In the genomic region with DNA sequence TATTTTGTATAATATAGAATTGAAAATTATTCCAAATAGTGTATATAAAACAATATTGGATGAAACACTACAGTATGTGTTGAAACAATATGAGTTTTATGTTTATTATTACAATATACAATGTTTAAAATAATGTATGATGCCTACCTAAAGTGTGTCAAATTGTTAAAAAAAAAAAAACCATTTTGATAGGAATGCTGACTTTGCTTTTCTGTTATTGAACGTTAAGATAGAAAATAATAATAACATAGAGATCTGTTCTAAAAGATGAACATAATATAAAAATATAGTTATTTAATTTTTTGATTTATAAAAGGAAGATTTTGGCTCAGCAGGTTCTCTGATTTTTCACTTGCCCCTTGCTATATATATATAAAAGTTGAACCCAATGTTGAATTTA, we compare ENCODE assay signal across 18 cellular contexts.
DNase-seq lines count a peak whose midpoint lies in the region; ATAC-seq, FAIRE-seq and TF ChIP-seq lines count a peak whose summit lies in the region.
"Had no signal": no experiment of that assay in that cellular context is flagged by ENCODE, and none has a peak within 500 bp of the region (broad histone marks: within the 10 kb centered on the region; RNA-seq: fewer than 3 reads in every experiment).

No MANE protein-coding gene starts in this region.

- H3K4me3 ChIP-seq in IMR-90 (ENCODE audit: insufficient read depth, low read depth, low read length): no peak overlapping the region
- H3K4me3 ChIP-seq in H1 (ENCODE audit: extremely low read depth in 1 of 4, insufficient read depth in 2 of 4, low read depth in 3 of 4, low read length in 4 of 4): no peak overlapping the region
- no peak overlapping the region for H3K4me3 ChIP-seq in small intestine (ENCODE audit: low read depth in 1 of 2, low read length in 2 of 2)
- H3K4me3 ChIP-seq in mesenchymal stem cell (ENCODE audit: insufficient read depth in 1 of 2, low read depth in 1 of 2, low read length in 2 of 2): no peak overlapping the region
- H3K4me3 ChIP-seq: GM23248 had no signal

- TF ChIP-seq EP300 in H1 (IDR thresholded peaks at IDR 0.05; ENCODE audit: borderline replicate concordance in 1 of 2, low read depth in 2 of 2, low read length in 2 of 2): no peak

- in situ Hi-C loops in IMR-90 (cut with MboI; ENCODE audit: low sequenced_read_pairs): no loop called here

- H2BK12ac ChIP-seq in H1 (ENCODE audit: low read depth, low read length) (no peak overlapping the region), mesenchymal stem cell (ENCODE audit: low read length in 2 of 2) (no peak overlapping the region)

- no CpG with 5 or more reads among the region's 1 CpG for WGBS in IMR-90 (ENCODE audit: extremely low coverage in 2 of 2, insufficient read length in 1 of 2), 2 experiments
- WGBS in H1 (ENCODE audit: extremely low coverage in 1 of 2, insufficient coverage in 1 of 2, insufficient read length in 1 of 2, insufficient replicate concordance in 2 of 2, low coverage in 1 of 2, low lambda C conversion rate in 2 of 2, missing lambda C conversion rate in 1 of 2), 2 experiments: 91% methylated on average over 1 of the region's 1 CpG; no CpG with 5 or more reads in 1 of the 2 experiments
- WGBS in small intestine, 3 donors: 76 to 89% (median 79%) methylated on average over 1 of the region's 1 CpG
- WGBS in mesenchymal stem cell: no CpG with 5 or more reads among the region's 1 CpG

- dilution Hi-C loops in IMR-90 (cut with HindIII; ENCODE audit: low sequenced_read_pairs, unreplicated experiment): no loop called here

- ATAC-seq in IMR-90 (ENCODE audit: low read depth): no peak
- no peak for ATAC-seq in HG03108 (IDR thresholded peaks at IDR 0.05; ENCODE audit: unreplicated experiment)
- ATAC-seq: HCT116 had no signal

- intact Hi-C loops in IMR-90 (cut with micrococcal nuclease): no loop called here

- no peak overlapping the region for H3K14ac ChIP-seq in IMR-90 (replicated peaks; ENCODE audit: low read depth, low read length)
- H3K14ac ChIP-seq in H1 (ENCODE audit: insufficient read length): no peak overlapping the region
- H3K14ac ChIP-seq in mesenchymal stem cell (ENCODE audit: low read length in 2 of 2): no peak overlapping the region

- H2BK20ac ChIP-seq in IMR-90 (ENCODE audit: low read depth, low read length) (no peak overlapping the region), H1 (ENCODE audit: low read length) (no peak overlapping the region)

- H4K20me1 ChIP-seq in IMR-90 (ENCODE audit: insufficient read depth, low read length) (no peaks in the 10 kb centered on the region), H1 (replicated peaks in 1 of 2; ENCODE audit: control insufficient read depth in 1 of 2, insufficient read depth in 2 of 2, low read length in 2 of 2) (no peaks in the 10 kb centered on the region)

- H4K5ac ChIP-seq in IMR-90 (ENCODE audit: low read depth, low read length) (no peak overlapping the region), H1 (ENCODE audit: insufficient read length, low read depth, low read length) (no peak overlapping the region)

- POLR2A ChIA-PET in IMR-90 (lab: Charles Lee; ENCODE audit: unreplicated experiment) (no interaction called here), H1 (lab: Charles Lee; ENCODE audit: partially characterized antibody) (no interaction called here)

- H2BK15ac ChIP-seq in IMR-90 (ENCODE audit: low read depth, low read length) (no peak overlapping the region), H1 (ENCODE audit: low read length) (no peak overlapping the region), mesenchymal stem cell (ENCODE audit: low read depth, poor library complexity, severe bottlenecking) (no peak overlapping the region)

- TF ChIP-seq CTCF in IMR-90 (conservative IDR thresholded peaks at IDR 0.05; ENCODE audit: low read depth, low read length) (no peak), H1 (IDR thresholded peaks at IDR 0.05; ENCODE audit: control extremely low read depth in 1 of 3, insufficient read depth in 1 of 3, low read depth in 1 of 3, low read length in 3 of 3) (no peak)

- H2BK120ac ChIP-seq in IMR-90 (ENCODE audit: low read depth, low read length) (no peak overlapping the region), H1 (replicated peaks; ENCODE audit: low read depth, low read length) (no peak overlapping the region), mesenchymal stem cell (ENCODE audit: low read depth, low read length) (no peak overlapping the region)

- H4K91ac ChIP-seq in IMR-90 (ENCODE audit: insufficient read depth, low read depth, low read length) (no peak overlapping the region), H1 (replicated peaks; ENCODE audit: insufficient read length, low read length) (no peak overlapping the region), mesenchymal stem cell (ENCODE audit: low read length) (no peak overlapping the region)

- 0 out of 2 replicates have a peak, but pooled peaks cover 2% of the 10 kb centered on the region for H3K9me3 ChIP-seq in IMR-90 (ENCODE audit: control insufficient read depth, insufficient read depth, low read length)
- H3K9me3 ChIP-seq in H1 (ENCODE audit: insufficient read depth in 2 of 2, low read depth in 1 of 2, low read length in 1 of 2): no peaks in the 10 kb centered on the region
- no peaks in the 10 kb centered on the region for H3K9me3 ChIP-seq in small intestine (ENCODE audit: control insufficient read depth, low read depth)
- peaks cover 5% of the 10 kb centered on the region for H3K9me3 ChIP-seq in mesenchymal stem cell (ENCODE audit: control insufficient read depth, low read length)

- H2AK5ac ChIP-seq in IMR-90 (ENCODE audit: low read depth, low read length): no peak overlapping the region
- H2AK5ac ChIP-seq in H1 (ENCODE audit: low read depth, low read length): no peak overlapping the region
- no peak overlapping the region for H2AK5ac ChIP-seq in mesenchymal stem cell (ENCODE audit: low read length, severe bottlenecking)

- H3K56ac ChIP-seq in IMR-90 (ENCODE audit: extremely low read depth, insufficient read depth, low read length) (no peak overlapping the region), H1 (replicated peaks; ENCODE audit: insufficient read length, low read depth, low read length) (no peak overlapping the region)

- no peaks in the 10 kb centered on the region for H3K79me2 ChIP-seq in H1 (ENCODE audit: control insufficient read depth in 1 of 2, insufficient read depth in 2 of 2, low read length in 2 of 2)

- H3K36me3 ChIP-seq in IMR-90 (ENCODE audit: control insufficient read depth, insufficient read depth, low read length) (no peaks in the 10 kb centered on the region), H1 (ENCODE audit: control insufficient read depth in 2 of 4, insufficient read depth in 4 of 4, low read length in 3 of 4) (no peaks in the 10 kb centered on the region), small intestine (ENCODE audit: control insufficient read depth in 2 of 2, insufficient read depth in 2 of 2, low read length in 2 of 2) (no peaks in the 10 kb centered on the region), mesenchymal stem cell (ENCODE audit: control insufficient read depth in 1 of 2, insufficient read depth in 2 of 2, low read depth in 1 of 2, low read length in 2 of 2) (no peaks in the 10 kb centered on the region)

- no peak overlapping the region for H3K9ac ChIP-seq in IMR-90 (ENCODE audit: low read depth, low read length)
- no peak overlapping the region for H3K9ac ChIP-seq in H1 (replicated peaks in 1 of 4; ENCODE audit: extremely low read depth in 1 of 4, low read depth in 3 of 4, low read length in 3 of 4)
- no peak overlapping the region for H3K9ac ChIP-seq in mesenchymal stem cell (ENCODE audit: low read length)
- H3K9ac ChIP-seq: GM23248 had no signal

- peak; percentile 86 for FAIRE-seq in A204.1 (lab: Jason Lieb, UNC)
- no peak for FAIRE-seq in H1 (lab: Jason Lieb, UNC)
- peak; percentile 89 for FAIRE-seq in small intestine (lab: Jason Lieb, UNC)
- FAIRE-seq: GM12892 had no signal

- H2BK5ac ChIP-seq in IMR-90 (ENCODE audit: low read depth, low read length, poor library complexity, severe bottlenecking): no peak overlapping the region
- no peak overlapping the region for H2BK5ac ChIP-seq in H1 (ENCODE audit: low read depth, low read length)
- no peak overlapping the region for H2BK5ac ChIP-seq in mesenchymal stem cell (ENCODE audit: low read depth, low read length, poor library complexity, severe bottlenecking)

- H3K27me3 ChIP-seq in IMR-90 (ENCODE audit: control insufficient read depth, insufficient read depth, low read length) (no peaks in the 10 kb centered on the region), H1 (replicated peaks in 1 of 4; ENCODE audit: control insufficient read depth in 3 of 4, extremely low read depth in 1 of 4, insufficient read depth in 3 of 4, low read length in 3 of 4) (no peaks in the 10 kb centered on the region), small intestine (ENCODE audit: control insufficient read depth in 2 of 2, insufficient read depth in 2 of 2, low read length in 2 of 2) (no peaks in the 10 kb centered on the region), mesenchymal stem cell (ENCODE audit: control insufficient read depth in 1 of 2, insufficient read depth in 1 of 2, low read length in 2 of 2) (no peaks in the 10 kb centered on the region)

- BruUV-seq in IMR-90 (replicated peaks; lab: Mats Ljungman, UMichigan): no TSS peak

- TF ChIP-seq POLR2A in IMR-90 (IDR thresholded peaks at IDR 0.05; ENCODE audit: low read depth, low read length) (no peak), H1 (IDR thresholded peaks at IDR 0.05; ENCODE audit: control extremely low read depth in 1 of 2, low read depth in 2 of 2, low read length in 2 of 2) (no peak)

- CTCF ChIA-PET in IMR-90 (lab: Yijun Ruan, JAX): no interaction called here
- CTCF ChIA-PET in H1 (lab: Charles Lee; ENCODE audit: partially characterized antibody): no interaction called here

- H3K4me2 ChIP-seq in IMR-90 (ENCODE audit: low read depth, low read length) (no peak overlapping the region), H1 (ENCODE audit: insufficient read depth in 1 of 2, low read depth in 2 of 2, low read length in 2 of 2) (no peak overlapping the region), mesenchymal stem cell (ENCODE audit: low read length, poor library complexity, severe bottlenecking) (no peak overlapping the region)

- H3K4me1 ChIP-seq in IMR-90 (ENCODE audit: control insufficient read depth, insufficient read depth, low read length) (no peaks in the 10 kb centered on the region), H1 (replicated peaks in 1 of 4; ENCODE audit: control insufficient read depth in 3 of 4, insufficient read depth in 4 of 4, low read length in 3 of 4) (no peaks in the 10 kb centered on the region), small intestine (ENCODE audit: control insufficient read depth in 2 of 2, insufficient read depth in 1 of 2, low read depth in 1 of 2, low read length in 1 of 2) (no peaks in the 10 kb centered on the region), mesenchymal stem cell (ENCODE audit: control insufficient read depth, insufficient read depth, low read depth, low read length) (no peaks in the 10 kb centered on the region)

- H3K9me1 ChIP-seq in IMR-90 (ENCODE audit: insufficient read depth, low read length): no peaks in the 10 kb centered on the region

- no peak overlapping the region for H2AFZ ChIP-seq in IMR-90 (replicated peaks; ENCODE audit: low read length, poor library complexity)
- no peak overlapping the region for H2AFZ ChIP-seq in H1 (ENCODE audit: low read length)
- H2AFZ ChIP-seq in mesenchymal stem cell (ENCODE audit: low read depth, low read length): no peak overlapping the region
- H2AFZ ChIP-seq: GM23248 had no signal

- H3K23me2 ChIP-seq in H1 (ENCODE audit: low read depth, low read length): no peaks in the 10 kb centered on the region

- H3K27ac ChIP-seq in IMR-90 (ENCODE audit: insufficient read depth, low read length) (no peak overlapping the region), H1 (ENCODE audit: low read depth, low read length) (no peak overlapping the region), small intestine (ENCODE audit: low read depth in 1 of 2, low read length in 1 of 2) (no peak overlapping the region), mesenchymal stem cell (ENCODE audit: low read length, poor library complexity, severe bottlenecking) (no peak overlapping the region)
- H3K27ac ChIP-seq: GM23248 had no signal

- H2AK9ac ChIP-seq in IMR-90 (replicated peaks; ENCODE audit: low read depth, low read length, poor library complexity): no peak overlapping the region

- DNase-seq in IMR-90: no peak
- no peak for DNase-seq in H1 (ENCODE audit: low read depth in 1 of 2, low spot score in 2 of 2)
- no peak for DNase-seq in small intestine
- DNase-seq in mesenchymal stem cell: no peak
- no peak for DNase-seq in stimulated activated naive CD4-positive, alpha-beta T cell (lab: John Stamatoyannopoulos, UW)
- DNase-seq: 8988T; C1 segment of cervical spinal cord; Calu3; CD4-positive, alpha-beta memory T cell; COR-L47; DMS53; DMS79 treated with DMSO at 0.1 percent for 48 hours; GM23248; H9 had no signal

- H4K8ac ChIP-seq in IMR-90 (ENCODE audit: low read depth in 2 of 2, low read length in 2 of 2) (no peak overlapping the region), H1 (ENCODE audit: extremely low read depth, insufficient read depth, low read length) (no peak overlapping the region), mesenchymal stem cell (ENCODE audit: low read length) (no peak overlapping the region)

- no peak overlapping the region for H3K4ac ChIP-seq in IMR-90 (ENCODE audit: low read depth, low read length)
- no peak overlapping the region for H3K4ac ChIP-seq in H1 (replicated peaks; ENCODE audit: insufficient read length, low read depth, low read length)
- H3K4ac ChIP-seq in mesenchymal stem cell (ENCODE audit: low read depth in 1 of 2, low read length in 2 of 2): no peak overlapping the region

- no peak for TF ChIP-seq RAD21 in IMR-90 (IDR thresholded peaks at IDR 0.05; ENCODE audit: low read length)
- no peak for TF ChIP-seq RAD21 in H1 (IDR thresholded peaks at IDR 0.05 in 1 of 2, conservative IDR thresholded peaks at IDR 0.05 in 1 of 2; ENCODE audit: low read depth in 2 of 2, low read length in 2 of 2)

- H3K23ac ChIP-seq in IMR-90 (ENCODE audit: low read depth, low read length) (no peak overlapping the region), H1 (ENCODE audit: insufficient read length) (no peak overlapping the region), mesenchymal stem cell (ENCODE audit: low read length in 2 of 2) (no peak overlapping the region)

- H3K79me1 ChIP-seq in IMR-90 (ENCODE audit: low read depth in 1 of 2, low read length in 2 of 2): no peaks in the 10 kb centered on the region
- H3K79me1 ChIP-seq in H1 (ENCODE audit: low read depth, low read length): no peaks in the 10 kb centered on the region
- no peaks in the 10 kb centered on the region for H3K79me1 ChIP-seq in mesenchymal stem cell (replicated peaks; ENCODE audit: low read length, poor library complexity, severe bottlenecking)

- no peak overlapping the region for H3K18ac ChIP-seq in IMR-90 (ENCODE audit: low read depth, low read length)
- H3K18ac ChIP-seq in H1 (ENCODE audit: extremely low read depth, low read length): no peak overlapping the region
- no peak overlapping the region for H3K18ac ChIP-seq in mesenchymal stem cell (ENCODE audit: low read depth in 1 of 2, low read length in 2 of 2)
